11 cellular contexts compared by ENCODE assay signal in the genomic region with DNA sequence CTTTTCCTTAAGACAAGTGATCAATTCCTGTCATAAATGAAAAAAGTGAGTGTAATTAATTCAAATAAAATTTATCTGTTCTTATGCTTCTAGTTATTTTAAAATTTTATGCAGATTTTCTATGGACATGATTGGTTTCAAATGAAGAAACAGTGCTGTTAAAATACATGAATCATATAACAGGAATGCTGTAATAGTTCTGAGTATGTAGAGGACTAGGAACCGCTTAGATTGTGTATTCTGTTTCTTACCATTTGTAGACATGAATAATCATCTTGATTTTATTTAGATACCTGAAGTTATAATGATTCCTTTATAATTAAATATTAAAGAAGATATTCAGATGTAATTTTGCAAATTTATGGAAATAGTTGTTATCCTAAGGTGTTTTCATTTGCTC. TPM values are rescaled to one million over a fixed set of nuclear protein-coding genes. Genes with fewer than 3 reads are reported as not detected.
A peak's percentile ranks its signal among the peaks of the same experiment; 100 is the strongest.
DNase-seq lines count a peak whose midpoint lies in the region; ATAC-seq and TF ChIP-seq lines count a peak whose summit lies in the region.
"Had no signal": no experiment of that assay in that cellular context is flagged by ENCODE, and none has a peak within 500 bp of the region (broad histone marks: within the 10 kb centered on the region; RNA-seq: fewer than 3 reads in every experiment).

No MANE protein-coding gene starts in this region.

- H3K4me3 ChIP-seq in epithelial cell of esophagus (ENCODE audit: low read length) (no peak overlapping the region), Caco-2 (ENCODE audit: low read depth, low read length) (no peak overlapping the region)
- H3K4me3 ChIP-seq: adrenal gland had no signal

- no peaks in the 10 kb centered on the region for H3K9me3 ChIP-seq in Caco-2
- H3K9me3 ChIP-seq: adrenal gland had no signal

- POLR2A ChIA-PET in Caco-2 (lab: Charles Lee): no interaction called here

- no peaks in the 10 kb centered on the region for H3K27me3 ChIP-seq in Caco-2 (replicated peaks; ENCODE audit: control insufficient read depth, insufficient read depth, low read length)
- H3K27me3 ChIP-seq: adrenal gland had no signal

- ATAC-seq in stimulated activated effector memory CD8-positive, alpha-beta T cell treated with anti-CD3 and anti-CD28 coated beads, Interleukin-12 subunit alpha, Interleukin-12 subunit beta, amount 100 ng/mL, for 72 hours: no peak
- no peak for ATAC-seq in GM18861 (IDR thresholded peaks at IDR 0.05; ENCODE audit: unreplicated experiment)

- no TSS peak for BruUV-seq in Caco-2 (replicated peaks; lab: Mats Ljungman, UMichigan)

- CTCF ChIA-PET in Caco-2 (lab: Charles Lee): no interaction called here

- H3K27ac Mint-ChIP-seq in activated T-cell treated with anti-CD3 and anti-CD28 coated beads, Interleukin-2, amount 50 U/mL, for 24 hours: peak overlapping the region; percentile 92
- peak overlapping the region; percentile 93 for H3K27ac Mint-ChIP-seq in stimulated activated effector memory CD8-positive, alpha-beta T cell treated with anti-CD3 and anti-CD28 coated beads, Interleukin-12 subunit alpha, Interleukin-12 subunit beta, amount 100 ng/mL, for 72 hours
- H3K27ac Mint-ChIP-seq in Caco-2 (ENCODE audit: unreplicated experiment): no peak overlapping the region

- TF ChIP-seq CTCF in epithelial cell of esophagus (IDR thresholded peaks at IDR 0.05; ENCODE audit: insufficient read depth, low read depth, low read length, missing control alignments) (no peak), Caco-2 (IDR thresholded peaks at IDR 0.05; ENCODE audit: insufficient read depth in 1 of 2, low read depth in 1 of 2, low read length in 1 of 2, severe bottlenecking in 1 of 2, unreplicated experiment in 1 of 2) (no peak)

- H3K4me1 Mint-ChIP-seq in activated T-cell treated with anti-CD3 and anti-CD28 coated beads, Interleukin-2, amount 50 U/mL, for 24 hours (ENCODE audit: low read depth): peaks cover 63% of the 10 kb centered on the region
- peaks cover 46% of the 10 kb centered on the region for H3K4me1 Mint-ChIP-seq in stimulated activated effector memory CD8-positive, alpha-beta T cell treated with anti-CD3 and anti-CD28 coated beads, Interleukin-12 subunit alpha, Interleukin-12 subunit beta, amount 100 ng/mL, for 72 hours
- peaks cover 16% of the 10 kb centered on the region for H3K4me1 Mint-ChIP-seq in Caco-2 (ENCODE audit: low read depth, unreplicated experiment)

- no peak for DNase-seq in activated T-cell treated with anti-CD3 and anti-CD28 coated beads, Interleukin-2, amount 50 U/mL, for 24 hours
- no peak for DNase-seq in activated T-cell treated with anti-CD3 and anti-CD28 coated beads for 4 hours
- peak; percentile 52 for DNase-seq in RPMI7951 (ENCODE audit: low read depth)
- peak; percentile 39 for DNase-seq in epithelial cell of esophagus (ENCODE audit: low read depth)
- no peak for DNase-seq in stimulated activated effector memory CD8-positive, alpha-beta T cell treated with anti-CD3 and anti-CD28 coated beads, Interleukin-12 subunit alpha, Interleukin-12 subunit beta, amount 100 ng/mL, for 72 hours (ENCODE audit: low spot score in 2 of 2)
- no peak for DNase-seq in Caco-2
- no peak for DNase-seq in activated gamma-delta T cell (lab: John Stamatoyannopoulos, UW)
- DNase-seq: adrenal gland, H7, NCI-H2227 treated with DMSO at 0.1 percent for 48 hours had no signal

- intact Hi-C loops in Caco-2 (cut with micrococcal nuclease; ENCODE audit: unreplicated experiment): no loop called here

- peaks cover 12% of the 10 kb centered on the region for H3K4me1 ChIP-seq in Caco-2

- H3K9me3 Mint-ChIP-seq in activated T-cell treated with anti-CD3 and anti-CD28 coated beads, Interleukin-2, amount 50 U/mL, for 24 hours: no peaks in the 10 kb centered on the region
- no peaks in the 10 kb centered on the region for H3K9me3 Mint-ChIP-seq in stimulated activated effector memory CD8-positive, alpha-beta T cell treated with anti-CD3 and anti-CD28 coated beads, Interleukin-12 subunit alpha, Interleukin-12 subunit beta, amount 100 ng/mL, for 72 hours
- no peaks in the 10 kb centered on the region for H3K9me3 Mint-ChIP-seq in Caco-2 (ENCODE audit: unreplicated experiment)

- peaks cover 76% of the 10 kb centered on the region for H3K36me3 Mint-ChIP-seq in activated T-cell treated with anti-CD3 and anti-CD28 coated beads, Interleukin-2, amount 50 U/mL, for 24 hours (ENCODE audit: low read depth)
- H3K36me3 Mint-ChIP-seq in stimulated activated effector memory CD8-positive, alpha-beta T cell treated with anti-CD3 and anti-CD28 coated beads, Interleukin-12 subunit alpha, Interleukin-12 subunit beta, amount 100 ng/mL, for 72 hours: peaks cover 94% of the 10 kb centered on the region
- H3K36me3 Mint-ChIP-seq in Caco-2 (ENCODE audit: insufficient read depth, unreplicated experiment): peaks cover 41% of the 10 kb centered on the region

- H3K27me3 Mint-ChIP-seq in activated T-cell treated with anti-CD3 and anti-CD28 coated beads, Interleukin-2, amount 50 U/mL, for 24 hours: no peaks in the 10 kb centered on the region
- H3K27me3 Mint-ChIP-seq in Caco-2 (ENCODE audit: insufficient read depth, unreplicated experiment): no peaks in the 10 kb centered on the region

- no peaks in the 10 kb centered on the region for H3K36me3 ChIP-seq in Caco-2 (ENCODE audit: control insufficient read depth, insufficient read depth, low read length)
- H3K36me3 ChIP-seq: adrenal gland had no signal

- peak overlapping the region; percentile 59 for H3K4me3 Mint-ChIP-seq in activated T-cell treated with anti-CD3 and anti-CD28 coated beads, Interleukin-2, amount 50 U/mL, for 24 hours
- peak overlapping the region; percentile 92 for H3K4me3 Mint-ChIP-seq in stimulated activated effector memory CD8-positive, alpha-beta T cell treated with anti-CD3 and anti-CD28 coated beads, Interleukin-12 subunit alpha, Interleukin-12 subunit beta, amount 100 ng/mL, for 72 hours
- no peak overlapping the region for H3K4me3 Mint-ChIP-seq in Caco-2 (ENCODE audit: unreplicated experiment)

RNA-seq across cellular contexts. Expression of gene ACTR2, which starts 3.5 kb away (rescaled TPM):
- 85.8 and 98.8 TPM in 2 replicates for total RNA-seq in RPMI7951 (2014; rRNA removed; shearing (Covaris generic))
- 248 and 259 TPM in 2 replicates for total RNA-seq in Caco-2 (2022)

Comparison
In these comparisons a context has a peak if more than half of its experiments do, and no peak if none do; other contexts are left out.
1. DNase-seq: peak in RPMI7951 (single experiment) and epithelial cell of esophagus (single experiment); none in activated T-cell treated with anti-CD3 and anti-CD28 coated beads, Interleukin-2, amount 50 U/mL, for 24 hours (single experiment), activated T-cell treated with anti-CD3 and anti-CD28 coated beads for 4 hours (single experiment), stimulated activated effector memory CD8-positive, alpha-beta T cell treated with anti-CD3 and anti-CD28 coated beads, Interleukin-12 subunit alpha, Interleukin-12 subunit beta, amount 100 ng/mL, for 72 hours (0 of 2), Caco-2 (0 of 2) and activated gamma-delta T cell (single experiment).